Comparison of ENCODE assay signal across 8 cellular contexts in the genomic region with DNA sequence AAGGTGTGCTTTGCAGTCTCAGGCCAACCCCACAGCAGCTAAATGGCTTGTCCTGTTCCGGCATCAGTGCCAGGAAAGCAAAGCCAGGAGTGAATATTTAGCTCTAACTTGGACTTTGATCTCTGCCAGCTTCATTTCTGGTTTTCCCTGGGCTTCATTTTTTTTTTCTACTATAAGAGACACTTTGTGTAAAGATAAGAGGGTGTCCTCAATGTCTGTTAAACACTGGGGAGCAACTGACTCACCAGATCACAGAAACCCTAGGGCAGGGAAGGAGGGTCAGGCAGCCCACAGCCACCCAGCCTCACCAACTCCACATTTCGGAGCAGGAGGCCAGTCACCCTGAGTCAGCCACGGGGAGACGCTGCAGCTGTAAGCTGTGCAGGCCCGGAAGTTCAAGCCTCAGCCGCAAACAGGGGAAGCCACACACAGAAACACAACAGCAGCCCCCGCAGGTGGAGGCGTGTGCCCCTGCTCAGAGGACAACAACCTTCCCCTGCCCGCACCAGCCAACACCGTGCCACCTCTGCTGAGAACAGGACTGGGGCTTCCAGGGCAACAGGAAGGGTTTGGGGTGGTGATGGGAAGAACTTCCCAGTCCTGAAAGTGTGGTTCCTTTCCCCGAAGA. TPM values are rescaled to one million over a fixed set of nuclear protein-coding genes. Genes with fewer than 3 reads are reported as not detected.
DNase-seq lines count a peak whose midpoint lies in the region; ATAC-seq and TF ChIP-seq lines count a peak whose summit lies in the region.

No MANE protein-coding gene starts in this region.

- DNase-seq in NK-92 treated with Interleukin-12 subunit alpha and Interleukin-12 subunit beta, amount 100 ng/mL, for 24 hours (lab: John Stamatoyannopoulos, UW): peak; percentile 74
- DNase-seq in NK-92 (lab: John Stamatoyannopoulos, UW; ENCODE audit: unreplicated experiment) (no peak), RWPE2 (ENCODE audit: low spot score) (no peak), cardiac septum (ENCODE audit: low spot score) (peak; percentile 94), aorta (peak; percentile 92)
- DNase-seq in activated naive CD4-positive, alpha-beta T cell treated with Interleukin-2 at 50 U/mL for 16 hours: peak; percentile 90

- H3K4me1 ChIP-seq in RWPE2 (ENCODE audit: insufficient read depth, poor library complexity, severe bottlenecking) (peaks cover 71% of the 10 kb centered on the region), rectal smooth muscle tissue (ENCODE audit: control insufficient read depth, insufficient read depth, low read length) (peaks cover 46% of the 10 kb centered on the region), aorta (ENCODE audit: control insufficient read depth in 1 of 2, insufficient read depth in 2 of 2, low read length in 2 of 2) (no peaks in the 10 kb centered on the region)

- peak overlapping the region; percentile 77 for H3K9ac ChIP-seq in rectal smooth muscle tissue (ENCODE audit: low read length)

- intact Hi-C loops in cardiac septum (cut with DNase I): loop anchor here (5.0 kb wide), 3 partner anchors 117 to 217 kb away; a partner anchor contains a TSS
- intact Hi-C loops in aorta (cut with DNase I): loop anchor here (1.0 to 5.0 kb wide), 5 partner anchors 49 to 217 kb away; a partner anchor contains a TSS

- ATAC-seq in HG03039 (IDR thresholded peaks at IDR 0.05; ENCODE audit: unreplicated experiment) (peak; percentile 50), RWPE2 (ENCODE audit: low read depth) (peak; percentile 18; the same call in 2 of the 3 replicates), aorta (ENCODE audit: low FRiP score) (peak; percentile 50)

- no peak overlapping the region for H3K4me3 ChIP-seq in RWPE2 (ENCODE audit: severe bottlenecking)
- peak overlapping the region; percentile 57 for H3K4me3 ChIP-seq in rectal smooth muscle tissue (ENCODE audit: low read length)
- H3K4me3 ChIP-seq in aorta (ENCODE audit: low read length in 2 of 2): no peak overlapping the region

- TF ChIP-seq CTCF in RWPE2 (IDR thresholded peaks at IDR 0.05; ENCODE audit: poor library complexity, severe bottlenecking): peak; percentile 61

- H3K36me3 ChIP-seq in RWPE2 (ENCODE audit: low read depth) (peaks cover 69% of the 10 kb centered on the region), rectal smooth muscle tissue (ENCODE audit: control insufficient read depth, insufficient read depth, low read length) (peaks cover 39% of the 10 kb centered on the region), aorta (ENCODE audit: control insufficient read depth in 1 of 2, insufficient read depth in 2 of 2, low read length in 1 of 2) (peaks cover 0 to 11% of the 10 kb centered on the region in 2 donors)

- 0 to 3% methylated on average over 11 of the region's 11 CpGs for whole genome bisulfite sequencing in aorta, 2 donors

- no peaks in the 10 kb centered on the region for H3K9me3 ChIP-seq in RWPE2 (ENCODE audit: severe bottlenecking)
- H3K9me3 ChIP-seq in aorta (ENCODE audit: control insufficient read depth, low read length): no peaks in the 10 kb centered on the region

- H3K27ac ChIP-seq in RWPE2 (ENCODE audit: poor library complexity, severe bottlenecking): peak overlapping the region; percentile 97
- peak overlapping the region; percentile 98 for H3K27ac ChIP-seq in rectal smooth muscle tissue (ENCODE audit: low read depth, low read length)
- H3K27ac ChIP-seq in aorta (ENCODE audit: low read depth in 1 of 2, low read length in 2 of 2): peak overlapping the region; percentile 40 to 95

- H3K27me3 ChIP-seq in RWPE2 (ENCODE audit: insufficient read depth, poor library complexity, severe bottlenecking): no peaks in the 10 kb centered on the region
- H3K27me3 ChIP-seq in rectal smooth muscle tissue (ENCODE audit: control insufficient read depth, insufficient read depth, low read length): no peaks in the 10 kb centered on the region
- H3K27me3 ChIP-seq in aorta (ENCODE audit: control insufficient read depth in 1 of 2, insufficient read depth in 2 of 2, low read length in 1 of 2): no peaks in the 10 kb centered on the region

RNA-seq across cellular contexts. Expression of a gene that starts 6.3 kb away (rescaled TPM):
- total RNA-seq in cardiac septum: 60.0 TPM
- total RNA-seq in aorta: 100 to 1,000 TPM; 190 to 236 TPM
- polyA plus RNA-seq in aorta: 100 to 1,000 TPM in 1 of 2 donors, 10 to 100 TPM in 1; 36.9 to 112 TPM

RNA-seq across cellular contexts. Expression of a gene that starts 25.1 kb away (rescaled TPM):
- total RNA-seq in cardiac septum (0.30 TPM), aorta (1 to 10 TPM in 1 of 2 donors, under 1 TPM in 1; 0.88 to 1.5 TPM)
- 10 to 100 TPM in 1 of 2 donors, under 1 TPM in 1; 0.15 to 90.3 TPM for polyA plus RNA-seq in aorta

RNA-seq across cellular contexts. Expression of a gene that starts 39.8 kb away (rescaled TPM):
- total RNA-seq in cardiac septum (0.46 TPM), aorta (1 to 10 TPM; 1.5 to 2.4 TPM)
- polyA plus RNA-seq in aorta: 1 to 10 TPM in 1 of 2 donors, under 1 TPM in 1; 0.61 to 1.5 TPM

RNA-seq across cellular contexts. Expression of a gene that starts 48.4 kb away (rescaled TPM):
- total RNA-seq in cardiac septum (29.4 TPM), aorta (100 to 1,000 TPM in 1 of 2 donors, 10 to 100 TPM in 1; 83.1 to 103 TPM)
- polyA plus RNA-seq in aorta: 10 to 100 TPM; 20.5 to 87.8 TPM

Comparison
In these comparisons a context has a peak if more than half of its experiments do, and no peak if none do; other contexts are left out.
1. DNase-seq: peak in NK-92 treated with Interleukin-12 subunit alpha and Interleukin-12 subunit beta, amount 100 ng/mL, for 24 hours (single experiment), activated naive CD4-positive, alpha-beta T cell treated with Interleukin-2 at 50 U/mL for 16 hours (single experiment), cardiac septum (single experiment) and aorta (2 of 2); none in NK-92 (single experiment) and RWPE2 (single experiment).
2. Peak in every context shown above with its lines, with median percentiles within 50 percentile points of each other: ATAC-seq and H3K27ac ChIP-seq.